31 cellular contexts compared by ENCODE assay signal in the genomic region with DNA sequence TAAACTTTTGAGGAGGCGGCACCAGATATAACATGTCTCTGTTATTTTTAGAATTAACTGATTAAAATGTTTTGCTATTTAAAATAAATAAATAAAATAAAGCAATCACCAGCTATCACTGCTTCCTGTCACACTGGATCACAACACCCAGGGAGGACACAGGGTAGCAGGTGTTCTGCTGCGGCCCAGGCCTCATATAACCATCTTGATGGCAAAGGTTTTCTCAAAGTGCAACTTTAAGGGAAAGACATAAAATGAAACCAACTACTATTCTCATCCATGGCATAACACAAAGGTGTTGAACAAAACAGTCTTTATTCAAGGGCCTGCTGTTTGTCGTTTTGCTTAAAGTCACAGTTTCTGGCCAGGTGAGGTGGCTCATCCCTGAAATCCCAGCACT. TPM values are rescaled to one million over a fixed set of nuclear protein-coding genes. Genes with fewer than 3 reads are reported as not detected.
"Had no signal": no experiment of that assay in that cellular context is flagged by ENCODE, and none has a peak within 500 bp of the region (broad histone marks: within the 10 kb centered on the region; RNA-seq: fewer than 3 reads in every experiment).

No MANE protein-coding gene starts in this region.

- DNase-seq: activated CD4-positive, alpha-beta memory T cell treated with anti-CD3 and anti-CD28 coated beads for 36 hours; activated CD4-positive, alpha-beta T cell treated with anti-CD3 and anti-CD28 coated beads for 36 hours; activated CD4-positive, alpha-beta T cell treated with anti-CD3 and anti-CD28 coated beads, Interleukin-2, amount 10 ng/mL, durations not matched to agents 7 days and 5 days; activated CD8-positive, alpha-beta memory T cell treated with anti-CD3 and anti-CD28 coated beads, Interleukin-2, amount 50 U/mL, for 4 hours; activated gamma-delta T cell treated with Interleukin-2 at 50 U/mL for 16 hours; activated naive CD4-positive, alpha-beta T cell treated with anti-CD3 and anti-CD28 coated beads for 36 hours; activated T-cell treated with anti-CD3 and anti-CD28 coated beads for 4 hours; activated T-cell treated with anti-CD3 and anti-CD28 coated beads, Interleukin-2, amount 50 U/mL, for 4 hours; brain microvascular endothelial cell; NCI-H1092 treated with DMSO at 0.1 percent for 48 hours; NCI-H1417; NCI-H146; NCI-H187 treated with DMSO at 0.1 percent for 48 hours; NCI-H2081; NCI-H226; NCI-H446 treated with DMSO at 0.1 percent for 48 hours; NCI-H524 treated with DMSO at 0.1 percent for 48 hours; NCI-H748 treated with DMSO at 0.1 percent for 48 hours; NK-92 treated with Interleukin-12 subunit alpha and Interleukin-12 subunit beta, amount 100 ng/mL, for 24 hours; PC-3; Peyer's patch; RPMI8226; SHP77 treated with DMSO at 0.1 percent for 48 hours; SK-N-SH had no signal

- ATAC-seq: activated CD4-positive, alpha-beta T cell treated with anti-CD3 and anti-CD28 coated beads for 36 hours; activated naive CD4-positive, alpha-beta T cell treated with anti-CD3 and anti-CD28 coated beads, Interleukin-2, amount 50 U/mL, for 72 hours; activated T-cell treated with anti-CD3 and anti-CD28 coated beads, Interleukin-2, amount 50 U/mL, for 4 hours; K562; PC-3 had no signal

- H3K27me3 ChIP-seq: adrenal gland, brain microvascular endothelial cell, cardiac muscle cell, Peyer's patch, SJSA1 had no signal

- H3K4me3 ChIP-seq: adrenal gland, cardiac muscle cell, K562, Peyer's patch, SJSA1 had no signal

- H3K4me1 ChIP-seq: adrenal gland, Peyer's patch, SJSA1 had no signal

- H3K9ac ChIP-seq: SK-N-SH had no signal

- H3K9me3 ChIP-seq: adrenal gland, Peyer's patch, SJSA1, SK-N-SH had no signal

- H3K36me3 ChIP-seq: adrenal gland, cardiac muscle cell, Peyer's patch, SJSA1 had no signal

- FAIRE-seq: K562, TTC549 had no signal

- H3K27ac ChIP-seq: adrenal gland, brain microvascular endothelial cell, cardiac muscle cell, Peyer's patch, SJSA1 had no signal

RNA-seq across cellular contexts. Expression of gene GPER1, which starts 23.2 kb away (rescaled TPM):
- total RNA-seq: activated CD4-positive, alpha-beta T cell treated with anti-CD3 and anti-CD28 coated beads for 36 hours; activated naive CD4-positive, alpha-beta T cell treated with anti-CD3 and anti-CD28 coated beads for 36 hours; activated naive CD4-positive, alpha-beta T cell treated with anti-CD3 and anti-CD28 coated beads, Interleukin-2, amount 50 U/mL, for 72 hours; activated T-helper 1 cell treated with anti-CD3 and anti-CD28 coated beads, Interleukin-12 subunit alpha, Interleukin-12 subunit beta, Interleukin-2, Interleukin-4 antibody, amounts not matched to agents 30 ng/mL and 10 ng/mL and 1 ng/mL, durations not matched to agents 14 hours and 24 hours and 36 hours; SJSA1 had no signal
